1 cellular context compared by ENCODE assay signal in the genomic region with DNA sequence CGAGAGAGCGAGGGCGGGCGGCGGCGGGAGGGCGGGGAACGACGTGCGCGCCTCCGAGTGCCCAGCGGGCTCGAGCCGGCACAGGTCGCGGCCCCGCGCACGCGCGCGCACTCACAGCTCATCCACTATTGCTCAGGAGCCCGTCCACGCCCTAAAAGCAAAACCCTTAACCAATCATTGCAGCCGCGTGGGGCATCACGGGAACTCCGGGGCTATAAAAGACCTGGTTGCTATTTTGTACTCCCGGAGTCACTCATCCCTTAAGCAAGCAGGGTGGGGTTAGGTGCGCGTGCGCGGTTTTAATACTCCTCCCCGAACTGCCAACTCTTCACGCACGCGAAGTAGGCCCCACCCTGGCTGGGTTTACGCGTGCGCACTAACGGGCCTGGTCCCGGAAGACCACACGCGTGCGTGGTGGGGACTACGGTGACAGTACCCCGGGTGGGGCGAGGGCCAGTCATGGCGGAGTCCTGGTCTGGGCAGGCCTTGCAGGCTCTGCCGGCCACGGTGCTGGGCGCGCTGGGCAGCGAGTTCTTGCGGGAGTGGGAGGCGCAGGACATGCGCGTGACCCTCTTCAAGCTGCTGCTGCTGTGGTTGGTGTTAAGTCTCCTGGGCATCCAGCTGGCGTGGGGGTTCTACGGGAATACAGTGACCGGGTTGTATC.
TF ChIP-seq lines count a peak whose summit lies in the region.

A gene (minus strand): TSS at position 9 of the 664 bp plus-strand sequence. CDS start 36,387 bp downstream, outside the sequence.
A gene with protein sequence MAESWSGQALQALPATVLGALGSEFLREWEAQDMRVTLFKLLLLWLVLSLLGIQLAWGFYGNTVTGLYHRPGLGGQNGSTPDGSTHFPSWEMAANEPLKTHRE (plus strand): TSS at position 456 of the 664 bp plus-strand sequence. CDS start 4 bp downstream, at position 460.

TF ChIP-seq in K562, 482 proteins besides CTCF, POLR2A, EP300 and RAD21 (continued from another document and continues in another):
- TF ChIP-seq, protein P1, sequence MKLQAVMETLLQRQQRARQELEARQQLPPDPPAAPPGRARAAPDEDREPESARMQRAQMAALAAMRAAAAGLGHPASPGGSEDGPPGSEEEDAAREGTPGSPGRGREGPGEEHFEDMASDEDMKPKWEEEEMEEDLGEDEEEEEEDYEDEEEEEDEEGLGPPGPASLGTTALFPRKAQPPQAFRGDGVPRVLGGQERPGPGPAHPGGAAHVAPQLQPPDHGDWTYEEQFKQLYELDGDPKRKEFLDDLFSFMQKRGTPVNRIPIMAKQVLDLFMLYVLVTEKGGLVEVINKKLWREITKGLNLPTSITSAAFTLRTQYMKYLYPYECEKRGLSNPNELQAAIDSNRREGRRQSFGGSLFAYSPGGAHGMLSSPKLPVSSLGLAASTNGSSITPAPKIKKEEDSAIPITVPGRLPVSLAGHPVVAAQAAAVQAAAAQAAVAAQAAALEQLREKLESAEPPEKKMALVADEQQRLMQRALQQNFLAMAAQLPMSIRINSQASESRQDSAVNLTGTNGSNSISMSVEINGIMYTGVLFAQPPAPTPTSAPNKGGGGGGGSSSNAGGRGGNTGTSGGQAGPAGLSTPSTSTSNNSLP (IDR thresholded peaks at IDR 0.05; ENCODE audit: borderline replicate concordance, low read depth, low read length), result no peak
- TF ChIP-seq ELF1 (tag; IDR thresholded peaks at IDR 0.05) (peak; percentile 6; the same call in 1 of the 2 replicates), XRCC3 (IDR thresholded peaks at IDR 0.05) (no peak), MTA3 (IDR thresholded peaks at IDR 0.05; ENCODE audit: borderline replicate concordance) (peak; percentile 98), PYGO2 (tag; IDR thresholded peaks at IDR 0.05) (no peak), ZNF77 (CRISPR knock-in tag; IDR thresholded peaks at IDR 0.05) (no peak), DDX20 (tag; IDR thresholded peaks at IDR 0.05; ENCODE audit: low read depth) (no peak), BRF1 (IDR thresholded peaks at IDR 0.05; ENCODE audit: borderline replicate concordance, extremely low read depth, insufficient read length) (no peak), ZNF133 (CRISPR knock-in tag; IDR thresholded peaks at IDR 0.05) (no peak), PCBP1 (IDR thresholded peaks at IDR 0.05; ENCODE audit: low read depth, low read length, poor library complexity, severe bottlenecking) (no peak), HNRNPLL (IDR thresholded peaks at IDR 0.05; ENCODE audit: low read depth, low read length, poor library complexity, severe bottlenecking) (no peak), L3MBTL2 (IDR thresholded peaks at IDR 0.05) (0 out of 2 replicates have a peak, but pooled peaks have one; percentile 19), ZNF143 (CRISPR knock-in tag; IDR thresholded peaks at IDR 0.05) (peak; percentile 72), STAT5A (IDR thresholded peaks at IDR 0.05; ENCODE audit: borderline replicate concordance, low read length) (no peak), ZNF696 (CRISPR knock-in tag; conservative IDR thresholded peaks at IDR 0.05) (no peak), EHMT2 (IDR thresholded peaks at IDR 0.05) (no peak), MXI1 (IDR thresholded peaks at IDR 0.05; ENCODE audit: low read depth, low read length) (0 out of 2 replicates have a peak, but pooled peaks have one; percentile 56), U2AF1 (optimal IDR thresholded peaks at IDR 0.05; ENCODE audit: low read depth, low read length) (no peak), RBM15 (IDR thresholded peaks at IDR 0.05; ENCODE audit: insufficient read depth, low read length) (no peak), HMGN3 (IDR thresholded peaks at IDR 0.05; ENCODE audit: borderline replicate concordance, extremely low read depth, insufficient read length, low read depth, low read length) (peak; percentile 64)
- TF ChIP-seq, protein P2, sequence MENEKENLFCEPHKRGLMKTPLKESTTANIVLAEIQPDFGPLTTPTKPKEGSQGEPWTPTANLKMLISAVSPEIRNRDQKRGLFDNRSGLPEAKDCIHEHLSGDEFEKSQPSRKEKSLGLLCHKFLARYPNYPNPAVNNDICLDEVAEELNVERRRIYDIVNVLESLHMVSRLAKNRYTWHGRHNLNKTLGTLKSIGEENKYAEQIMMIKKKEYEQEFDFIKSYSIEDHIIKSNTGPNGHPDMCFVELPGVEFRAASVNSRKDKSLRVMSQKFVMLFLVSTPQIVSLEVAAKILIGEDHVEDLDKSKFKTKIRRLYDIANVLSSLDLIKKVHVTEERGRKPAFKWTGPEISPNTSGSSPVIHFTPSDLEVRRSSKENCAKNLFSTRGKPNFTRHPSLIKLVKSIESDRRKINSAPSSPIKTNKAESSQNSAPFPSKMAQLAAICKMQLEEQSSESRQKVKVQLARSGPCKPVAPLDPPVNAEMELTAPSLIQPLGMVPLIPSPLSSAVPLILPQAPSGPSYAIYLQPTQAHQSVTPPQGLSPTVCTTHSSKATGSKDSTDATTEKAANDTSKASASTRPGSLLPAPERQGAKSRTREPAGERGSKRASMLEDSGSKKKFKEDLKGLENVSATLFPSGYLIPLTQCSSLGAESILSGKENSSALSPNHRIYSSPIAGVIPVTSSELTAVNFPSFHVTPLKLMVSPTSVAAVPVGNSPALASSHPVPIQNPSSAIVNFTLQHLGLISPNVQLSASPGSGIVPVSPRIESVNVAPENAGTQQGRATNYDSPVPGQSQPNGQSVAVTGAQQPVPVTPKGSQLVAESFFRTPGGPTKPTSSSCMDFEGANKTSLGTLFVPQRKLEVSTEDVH (IDR thresholded peaks at IDR 0.05; ENCODE audit: low read depth, partially characterized antibody), result no peak
- TF ChIP-seq, protein P3, sequence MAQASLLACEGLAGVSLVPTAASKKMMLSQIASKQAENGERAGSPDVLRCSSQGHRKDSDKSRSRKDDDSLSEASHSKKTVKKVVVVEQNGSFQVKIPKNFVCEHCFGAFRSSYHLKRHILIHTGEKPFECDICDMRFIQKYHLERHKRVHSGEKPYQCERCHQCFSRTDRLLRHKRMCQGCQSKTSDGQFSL (CRISPR knock-in tag; IDR thresholded peaks at IDR 0.05), result no peak
- TF ChIP-seq, protein P3 (tag; IDR thresholded peaks at IDR 0.05), result no peak
- TF ChIP-seq, protein P4, sequence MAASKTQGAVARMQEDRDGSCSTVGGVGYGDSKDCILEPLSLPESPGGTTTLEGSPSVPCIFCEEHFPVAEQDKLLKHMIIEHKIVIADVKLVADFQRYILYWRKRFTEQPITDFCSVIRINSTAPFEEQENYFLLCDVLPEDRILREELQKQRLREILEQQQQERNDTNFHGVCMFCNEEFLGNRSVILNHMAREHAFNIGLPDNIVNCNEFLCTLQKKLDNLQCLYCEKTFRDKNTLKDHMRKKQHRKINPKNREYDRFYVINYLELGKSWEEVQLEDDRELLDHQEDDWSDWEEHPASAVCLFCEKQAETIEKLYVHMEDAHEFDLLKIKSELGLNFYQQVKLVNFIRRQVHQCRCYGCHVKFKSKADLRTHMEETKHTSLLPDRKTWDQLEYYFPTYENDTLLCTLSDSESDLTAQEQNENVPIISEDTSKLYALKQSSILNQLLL (CRISPR knock-in tag; IDR thresholded peaks at IDR 0.05; ENCODE audit: borderline replicate concordance), result no peak
- TF ChIP-seq, protein P5, sequence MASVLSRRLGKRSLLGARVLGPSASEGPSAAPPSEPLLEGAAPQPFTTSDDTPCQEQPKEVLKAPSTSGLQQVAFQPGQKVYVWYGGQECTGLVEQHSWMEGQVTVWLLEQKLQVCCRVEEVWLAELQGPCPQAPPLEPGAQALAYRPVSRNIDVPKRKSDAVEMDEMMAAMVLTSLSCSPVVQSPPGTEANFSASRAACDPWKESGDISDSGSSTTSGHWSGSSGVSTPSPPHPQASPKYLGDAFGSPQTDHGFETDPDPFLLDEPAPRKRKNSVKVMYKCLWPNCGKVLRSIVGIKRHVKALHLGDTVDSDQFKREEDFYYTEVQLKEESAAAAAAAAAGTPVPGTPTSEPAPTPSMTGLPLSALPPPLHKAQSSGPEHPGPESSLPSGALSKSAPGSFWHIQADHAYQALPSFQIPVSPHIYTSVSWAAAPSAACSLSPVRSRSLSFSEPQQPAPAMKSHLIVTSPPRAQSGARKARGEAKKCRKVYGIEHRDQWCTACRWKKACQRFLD (CRISPR knock-in tag; IDR thresholded peaks at IDR 0.05), result peak; percentile 95; the same call in 1 of the 2 replicates
- TF ChIP-seq, protein P6, sequence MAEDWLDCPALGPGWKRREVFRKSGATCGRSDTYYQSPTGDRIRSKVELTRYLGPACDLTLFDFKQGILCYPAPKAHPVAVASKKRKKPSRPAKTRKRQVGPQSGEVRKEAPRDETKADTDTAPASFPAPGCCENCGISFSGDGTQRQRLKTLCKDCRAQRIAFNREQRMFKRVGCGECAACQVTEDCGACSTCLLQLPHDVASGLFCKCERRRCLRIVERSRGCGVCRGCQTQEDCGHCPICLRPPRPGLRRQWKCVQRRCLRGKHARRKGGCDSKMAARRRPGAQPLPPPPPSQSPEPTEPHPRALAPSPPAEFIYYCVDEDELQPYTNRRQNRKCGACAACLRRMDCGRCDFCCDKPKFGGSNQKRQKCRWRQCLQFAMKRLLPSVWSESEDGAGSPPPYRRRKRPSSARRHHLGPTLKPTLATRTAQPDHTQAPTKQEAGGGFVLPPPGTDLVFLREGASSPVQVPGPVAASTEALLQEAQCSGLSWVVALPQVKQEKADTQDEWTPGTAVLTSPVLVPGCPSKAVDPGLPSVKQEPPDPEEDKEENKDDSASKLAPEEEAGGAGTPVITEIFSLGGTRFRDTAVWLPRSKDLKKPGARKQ (CRISPR knock-in tag; IDR thresholded peaks at IDR 0.05), result no peak
- TF ChIP-seq, protein P7, sequence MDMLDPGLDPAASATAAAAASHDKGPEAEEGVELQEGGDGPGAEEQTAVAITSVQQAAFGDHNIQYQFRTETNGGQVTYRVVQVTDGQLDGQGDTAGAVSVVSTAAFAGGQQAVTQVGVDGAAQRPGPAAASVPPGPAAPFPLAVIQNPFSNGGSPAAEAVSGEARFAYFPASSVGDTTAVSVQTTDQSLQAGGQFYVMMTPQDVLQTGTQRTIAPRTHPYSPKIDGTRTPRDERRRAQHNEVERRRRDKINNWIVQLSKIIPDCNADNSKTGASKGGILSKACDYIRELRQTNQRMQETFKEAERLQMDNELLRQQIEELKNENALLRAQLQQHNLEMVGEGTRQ (CRISPR knock-in tag; IDR thresholded peaks at IDR 0.05), result no peak
- TF ChIP-seq, protein P8, sequence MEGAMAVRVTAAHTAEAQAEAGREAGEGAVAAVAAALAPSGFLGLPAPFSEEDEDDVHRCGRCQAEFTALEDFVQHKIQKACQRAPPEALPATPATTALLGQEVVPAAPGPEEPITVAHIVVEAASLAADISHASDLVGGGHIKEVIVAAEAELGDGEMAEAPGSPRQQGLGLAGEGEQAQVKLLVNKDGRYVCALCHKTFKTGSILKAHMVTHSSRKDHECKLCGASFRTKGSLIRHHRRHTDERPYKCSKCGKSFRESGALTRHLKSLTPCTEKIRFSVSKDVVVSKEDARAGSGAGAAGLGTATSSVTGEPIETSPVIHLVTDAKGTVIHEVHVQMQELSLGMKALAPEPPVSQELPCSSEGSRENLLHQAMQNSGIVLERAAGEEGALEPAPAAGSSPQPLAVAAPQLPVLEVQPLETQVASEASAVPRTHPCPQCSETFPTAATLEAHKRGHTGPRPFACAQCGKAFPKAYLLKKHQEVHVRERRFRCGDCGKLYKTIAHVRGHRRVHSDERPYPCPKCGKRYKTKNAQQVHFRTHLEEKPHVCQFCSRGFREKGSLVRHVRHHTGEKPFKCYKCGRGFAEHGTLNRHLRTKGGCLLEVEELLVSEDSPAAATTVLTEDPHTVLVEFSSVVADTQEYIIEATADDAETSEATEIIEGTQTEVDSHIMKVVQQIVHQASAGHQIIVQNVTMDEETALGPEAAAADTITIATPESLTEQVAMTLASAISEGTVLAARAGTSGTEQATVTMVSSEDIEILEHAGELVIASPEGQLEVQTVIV (CRISPR knock-in tag; IDR thresholded peaks at IDR 0.05; ENCODE audit: borderline replicate concordance), result no peak
- TF ChIP-seq, protein P9, sequence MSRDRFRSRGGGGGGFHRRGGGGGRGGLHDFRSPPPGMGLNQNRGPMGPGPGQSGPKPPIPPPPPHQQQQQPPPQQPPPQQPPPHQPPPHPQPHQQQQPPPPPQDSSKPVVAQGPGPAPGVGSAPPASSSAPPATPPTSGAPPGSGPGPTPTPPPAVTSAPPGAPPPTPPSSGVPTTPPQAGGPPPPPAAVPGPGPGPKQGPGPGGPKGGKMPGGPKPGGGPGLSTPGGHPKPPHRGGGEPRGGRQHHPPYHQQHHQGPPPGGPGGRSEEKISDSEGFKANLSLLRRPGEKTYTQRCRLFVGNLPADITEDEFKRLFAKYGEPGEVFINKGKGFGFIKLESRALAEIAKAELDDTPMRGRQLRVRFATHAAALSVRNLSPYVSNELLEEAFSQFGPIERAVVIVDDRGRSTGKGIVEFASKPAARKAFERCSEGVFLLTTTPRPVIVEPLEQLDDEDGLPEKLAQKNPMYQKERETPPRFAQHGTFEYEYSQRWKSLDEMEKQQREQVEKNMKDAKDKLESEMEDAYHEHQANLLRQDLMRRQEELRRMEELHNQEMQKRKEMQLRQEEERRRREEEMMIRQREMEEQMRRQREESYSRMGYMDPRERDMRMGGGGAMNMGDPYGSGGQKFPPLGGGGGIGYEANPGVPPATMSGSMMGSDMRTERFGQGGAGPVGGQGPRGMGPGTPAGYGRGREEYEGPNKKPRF (IDR thresholded peaks at IDR 0.05; ENCODE audit: low read depth, low read length), result no peak
- TF ChIP-seq, protein P10, sequence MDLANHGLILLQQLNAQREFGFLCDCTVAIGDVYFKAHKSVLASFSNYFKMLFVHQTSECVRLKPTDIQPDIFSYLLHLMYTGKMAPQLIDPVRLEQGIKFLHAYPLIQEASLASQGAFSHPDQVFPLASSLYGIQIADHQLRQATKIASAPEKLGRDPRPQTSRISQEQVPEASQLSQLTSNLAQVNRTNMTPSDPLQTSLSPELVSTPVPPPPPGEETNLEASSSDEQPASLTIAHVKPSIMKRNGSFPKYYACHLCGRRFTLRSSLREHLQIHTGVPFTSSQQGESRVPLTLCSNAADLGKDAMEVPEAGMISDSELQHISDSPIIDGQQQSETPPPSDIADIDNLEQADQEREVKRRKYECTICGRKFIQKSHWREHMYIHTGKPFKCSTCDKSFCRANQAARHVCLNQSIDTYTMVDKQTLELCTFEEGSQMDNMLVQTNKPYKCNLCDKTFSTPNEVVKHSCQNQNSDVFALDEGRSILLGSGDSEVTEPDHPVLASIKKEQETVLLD (IDR thresholded peaks at IDR 0.05), result peak; percentile 93
- TF ChIP-seq, protein P11, sequence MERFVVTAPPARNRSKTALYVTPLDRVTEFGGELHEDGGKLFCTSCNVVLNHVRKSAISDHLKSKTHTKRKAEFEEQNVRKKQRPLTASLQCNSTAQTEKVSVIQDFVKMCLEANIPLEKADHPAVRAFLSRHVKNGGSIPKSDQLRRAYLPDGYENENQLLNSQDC (CRISPR knock-in tag; IDR thresholded peaks at IDR 0.05), result no peak
- TF ChIP-seq, protein P12, sequence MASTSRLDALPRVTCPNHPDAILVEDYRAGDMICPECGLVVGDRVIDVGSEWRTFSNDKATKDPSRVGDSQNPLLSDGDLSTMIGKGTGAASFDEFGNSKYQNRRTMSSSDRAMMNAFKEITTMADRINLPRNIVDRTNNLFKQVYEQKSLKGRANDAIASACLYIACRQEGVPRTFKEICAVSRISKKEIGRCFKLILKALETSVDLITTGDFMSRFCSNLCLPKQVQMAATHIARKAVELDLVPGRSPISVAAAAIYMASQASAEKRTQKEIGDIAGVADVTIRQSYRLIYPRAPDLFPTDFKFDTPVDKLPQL (IDR thresholded peaks at IDR 0.05; ENCODE audit: extremely low read depth, insufficient read length), result peak; percentile 84
